Comparison of ENCODE assay signal across 7 cellular contexts in the genomic region with DNA sequence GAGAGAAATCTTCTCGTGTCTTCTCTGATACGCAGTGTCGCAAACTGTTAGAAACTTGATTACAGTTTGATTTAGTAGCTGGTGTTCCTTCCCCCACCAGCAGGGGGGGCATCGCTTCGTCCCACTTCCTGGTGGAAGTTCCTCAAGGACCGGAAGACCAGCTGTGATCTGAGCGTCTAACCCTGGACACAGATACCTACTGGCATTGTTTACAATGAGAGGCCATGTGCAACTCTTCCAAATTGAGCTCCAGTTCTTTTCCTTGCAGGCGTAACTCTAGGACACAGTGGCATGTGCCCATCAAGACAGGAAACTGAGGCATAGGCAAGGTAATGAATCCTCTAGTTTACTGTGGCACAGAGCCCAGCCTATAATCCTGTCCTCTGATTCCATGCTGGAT.
A peak's percentile ranks its signal among the peaks of the same experiment; 100 is the strongest.
DNase-seq lines count a peak whose midpoint lies in the region; ATAC-seq and TF ChIP-seq lines count a peak whose summit lies in the region.

No MANE protein-coding gene starts in this region.

- TF ChIP-seq CTCF in GM10266 (IDR thresholded peaks at IDR 0.05; ENCODE audit: control insufficient read depth, insufficient read depth, low read depth, missing control alignments) (peak; percentile 60), LNCaP clone FGC (IDR thresholded peaks at IDR 0.05; ENCODE audit: control insufficient read depth, extremely low read depth, insufficient read depth) (peak; percentile 61), gastroesophageal sphincter (IDR thresholded peaks at IDR 0.05) (peak; percentile 56 to 80 (median 70)), spleen (IDR thresholded peaks at IDR 0.05 in 8 of 11, conservative IDR thresholded peaks at IDR 0.05 in 3 of 11) (peak; percentile 31 to 80 (median 66))

- 24 to 40% methylated on average over 3 to 8 of the region's 8 CpGs for WGBS in gastroesophageal sphincter (ENCODE audit: low coverage in 1 of 2), 2 donors
- 44 to 54% (median 50%) methylated on average over 8 of the region's 8 CpGs for whole genome bisulfite sequencing in spleen, 5 donors

- H3K27ac Mint-ChIP-seq in activated CD4-positive, alpha-beta memory T cell treated with anti-CD3 and anti-CD28 coated beads for 36 hours: no peak overlapping the region
- H3K27ac Mint-ChIP-seq in stimulated activated memory B cell treated with anti-CD40 and anti-IgM and Interleukin-4, amounts not matched to agents 10 μg/mL and 1 μg/mL and 100 μg/mL, for 72 hours: no peak overlapping the region

- H3K36me3 ChIP-seq in gastroesophageal sphincter (no peaks in the 10 kb centered on the region), spleen (peaks cover 0 to 41% (median 0%) of the 10 kb centered on the region in 6 donors)

- intact Hi-C loops in activated CD4-positive, alpha-beta memory T cell treated with anti-CD3 and anti-CD28 coated beads for 36 hours (cut with micrococcal nuclease): loop anchor here (5.0 kb wide), 1 partner anchor 75 kb away; no protein-coding TSS in a partner anchor
- intact Hi-C loops in spleen (cut with DNase I; ENCODE audit: low total_unique reads): no loop called here

- no peak for TF ChIP-seq POLR2A in gastroesophageal sphincter (IDR thresholded peaks at IDR 0.05)
- TF ChIP-seq POLR2A in spleen (IDR thresholded peaks at IDR 0.05): no peak

- H3K4me3 ChIP-seq in LNCaP clone FGC (ENCODE audit: low read depth, low read length) (no peak overlapping the region), gastroesophageal sphincter (no peak overlapping the region), spleen (no peak overlapping the region)

- DNase-seq in GM10266 (ENCODE audit: extremely low spot score) (peak; percentile 41), LNCaP clone FGC (ENCODE audit: low read depth) (peak; percentile 13), spleen (no peak), NCI-H345 (lab: John Stamatoyannopoulos, UW) (no peak)
- peak; percentile 58 for DNase-seq in activated CD4-positive, alpha-beta memory T cell treated with anti-CD3 and anti-CD28 coated beads for 36 hours

- H3K9me3 ChIP-seq in gastroesophageal sphincter (no peaks in the 10 kb centered on the region), spleen (no peaks in the 10 kb centered on the region)

- H3K27ac ChIP-seq in gastroesophageal sphincter (no peak overlapping the region), spleen (peak overlapping the region in 2 of 8 donors; percentile 59 to 68)

- H3K4me1 ChIP-seq in gastroesophageal sphincter: peaks cover 0 to 26% (median 0%) of the 10 kb centered on the region in 3 donors
- peaks cover 0 to 22% (median 7%) of the 10 kb centered on the region in 6 donors for H3K4me1 ChIP-seq in spleen

- H3K4me3 Mint-ChIP-seq in activated CD4-positive, alpha-beta memory T cell treated with anti-CD3 and anti-CD28 coated beads for 36 hours: no peak overlapping the region
- H3K4me3 Mint-ChIP-seq in stimulated activated memory B cell treated with anti-CD40 and anti-IgM and Interleukin-4, amounts not matched to agents 10 μg/mL and 1 μg/mL and 100 μg/mL, for 72 hours: no peak overlapping the region

- H3K9me3 Mint-ChIP-seq in activated CD4-positive, alpha-beta memory T cell treated with anti-CD3 and anti-CD28 coated beads for 36 hours: no peaks in the 10 kb centered on the region
- H3K9me3 Mint-ChIP-seq in stimulated activated memory B cell treated with anti-CD40 and anti-IgM and Interleukin-4, amounts not matched to agents 10 μg/mL and 1 μg/mL and 100 μg/mL, for 72 hours: no peaks in the 10 kb centered on the region

- H3K4me1 Mint-ChIP-seq in activated CD4-positive, alpha-beta memory T cell treated with anti-CD3 and anti-CD28 coated beads for 36 hours (ENCODE audit: low read depth): peaks cover 45% of the 10 kb centered on the region
- peaks cover 9% of the 10 kb centered on the region for H3K4me1 Mint-ChIP-seq in stimulated activated memory B cell treated with anti-CD40 and anti-IgM and Interleukin-4, amounts not matched to agents 10 μg/mL and 1 μg/mL and 100 μg/mL, for 72 hours

- POLR2A ChIA-PET in activated CD4-positive, alpha-beta memory T cell treated with anti-CD3 and anti-CD28 coated beads for 36 hours (lab: Charles Lee): interaction anchor here (3.0 kb wide), 1 partner anchor 73 kb away, joined by 10 read pairs; no protein-coding TSS in a partner anchor

- no peak for ATAC-seq in gastroesophageal sphincter
- ATAC-seq in stimulated activated memory B cell treated with anti-CD40 and anti-IgM and Interleukin-4, amounts not matched to agents 10 μg/mL and 1 μg/mL and 100 μg/mL, for 72 hours: no peak

- peaks cover 2% of the 10 kb centered on the region for H3K36me3 Mint-ChIP-seq in activated CD4-positive, alpha-beta memory T cell treated with anti-CD3 and anti-CD28 coated beads for 36 hours
- peaks cover 50% of the 10 kb centered on the region for H3K36me3 Mint-ChIP-seq in stimulated activated memory B cell treated with anti-CD40 and anti-IgM and Interleukin-4, amounts not matched to agents 10 μg/mL and 1 μg/mL and 100 μg/mL, for 72 hours

- CTCF ChIA-PET in activated CD4-positive, alpha-beta memory T cell treated with anti-CD3 and anti-CD28 coated beads for 36 hours (lab: Charles Lee): interaction anchor here (0.6 to 5.4 kb wide), 45 partner anchors 8 to 602 kb away, joined by 3 to 65 read pairs (median 4); partner anchors contain the start of gene OPTN

- TF ChIP-seq EP300 in gastroesophageal sphincter (IDR thresholded peaks at IDR 0.05): no peak

- H3K27me3 ChIP-seq in gastroesophageal sphincter (no peaks in the 10 kb centered on the region), spleen (replicated peaks in 1 of 7) (no peaks in the 10 kb centered on the region)

- H3K27me3 Mint-ChIP-seq in activated CD4-positive, alpha-beta memory T cell treated with anti-CD3 and anti-CD28 coated beads for 36 hours: no peaks in the 10 kb centered on the region
- H3K27me3 Mint-ChIP-seq in stimulated activated memory B cell treated with anti-CD40 and anti-IgM and Interleukin-4, amounts not matched to agents 10 μg/mL and 1 μg/mL and 100 μg/mL, for 72 hours: no peaks in the 10 kb centered on the region

Comparison
In these comparisons a context has a peak if more than half of its experiments do, and no peak if none do; other contexts are left out.
1. DNase-seq: peak in GM10266 (single experiment), LNCaP clone FGC (single experiment) and activated CD4-positive, alpha-beta memory T cell treated with anti-CD3 and anti-CD28 coated beads for 36 hours (single experiment); none in spleen (single experiment) and NCI-H345 (single experiment).
2. Peak in every context shown above with its lines, with median percentiles within 50 percentile points of each other: CTCF ChIP-seq.